9 cellular contexts compared by ENCODE assay signal in genomic region chr16:70684146-70685060, GRCh38. TPM values are rescaled to one million over a fixed set of nuclear protein-coding genes. Genes with fewer than 3 reads are reported as not detected.
DNase-seq lines count a peak whose midpoint lies in the region; ATAC-seq and TF ChIP-seq lines count a peak whose summit lies in the region.
"Had no signal": no experiment of that assay in that cellular context is flagged by ENCODE, and none has a peak within 500 bp of the region (broad histone marks: within the 10 kb centered on the region; RNA-seq: fewer than 3 reads in every experiment).

No MANE protein-coding gene starts in this region.

- ATAC-seq in CD8-positive, alpha-beta T cell, result no peak
- ATAC-seq in activated CD4-positive, CD25-positive, alpha-beta regulatory T cell treated with anti-CD3 and anti-CD28 coated beads, Interleukin-2, amount 50 U/mL, for 24 hours, result no peak
- ATAC-seq in HG02973 (IDR thresholded peaks at IDR 0.05; ENCODE audit: unreplicated experiment), result no peak

- H3K27ac ChIP-seq in CD8-positive, alpha-beta T cell (ENCODE audit: low read depth, low read length), result no peak overlapping the region
- peak overlapping the region; percentile 78 for H3K27ac ChIP-seq in WERI-Rb-1

- POLR2A ChIA-PET in CD8-positive, alpha-beta T cell (lab: Charles Lee), result interaction anchor here (1.0 kb wide), 1 partner anchor 54 kb away, joined by 3 read pairs; no protein-coding TSS in a partner anchor

- intact Hi-C loops in CD8-positive, alpha-beta T cell (cut with DNase I, micrococcal nuclease), result no loop called here

- no peak overlapping the region for H3K27ac Mint-ChIP-seq in CD8-positive, alpha-beta T cell
- H3K27ac Mint-ChIP-seq in glutamatergic neuron (ENCODE audit: unreplicated experiment) (no peak overlapping the region), progenitor cell of endocrine pancreas (no peak overlapping the region)

- H3K4me3 ChIP-seq in CD8-positive, alpha-beta T cell (ENCODE audit: low read depth, low read length), result no peak overlapping the region
- H3K4me3 ChIP-seq in WERI-Rb-1 (ENCODE audit: low read depth, low read length), result peak overlapping the region; percentile 80

- H3K27me3 ChIP-seq in CD8-positive, alpha-beta T cell (ENCODE audit: insufficient read depth, low read length), result no peaks in the 10 kb centered on the region
- no peaks in the 10 kb centered on the region for H3K27me3 ChIP-seq in WERI-Rb-1 (ENCODE audit: insufficient read depth, low read depth, severe bottlenecking)

- H3K27me3 Mint-ChIP-seq in CD8-positive, alpha-beta T cell (ENCODE audit: low read depth), result no peaks in the 10 kb centered on the region
- H3K27me3 Mint-ChIP-seq in glutamatergic neuron (ENCODE audit: unreplicated experiment), result peaks cover 10% of the 10 kb centered on the region
- no peaks in the 10 kb centered on the region for H3K27me3 Mint-ChIP-seq in progenitor cell of endocrine pancreas

- H3K4me1 ChIP-seq in CD8-positive, alpha-beta T cell (ENCODE audit: insufficient read depth, low read length), result peaks cover 20% of the 10 kb centered on the region

- TF ChIP-seq CTCF in CD8-positive, alpha-beta T cell (IDR thresholded peaks at IDR 0.05), result no peak
- TF ChIP-seq CTCF in WERI-Rb-1 (IDR thresholded peaks at IDR 0.05; ENCODE audit: low read depth, low read length) (no peak), glutamatergic neuron (IDR thresholded peaks at IDR 0.05; ENCODE audit: partially characterized antibody, unreplicated experiment) (no peak), progenitor cell of endocrine pancreas (IDR thresholded peaks at IDR 0.05; ENCODE audit: unreplicated experiment) (no peak)

- DNase-seq in CD8-positive, alpha-beta T cell, result peak in 1 of 7 experiments; percentile 13
- DNase-seq in WERI-Rb-1 (no peak), glutamatergic neuron (peak; percentile 17), progenitor cell of endocrine pancreas (ENCODE audit: low spot score, unreplicated experiment) (no peak), NCI-H345 treated with DMSO at 0.1 percent for 48 hours (lab: John Stamatoyannopoulos, UW; ENCODE audit: unreplicated experiment) (no peak), KG1 (lab: John Stamatoyannopoulos, UW) (no peak)
- DNase-seq: erythroblast had no signal

- no peaks in the 10 kb centered on the region for H3K9me3 Mint-ChIP-seq in CD8-positive, alpha-beta T cell
- H3K9me3 Mint-ChIP-seq in glutamatergic neuron (ENCODE audit: unreplicated experiment), result peaks cover 6% of the 10 kb centered on the region
- H3K9me3 Mint-ChIP-seq in progenitor cell of endocrine pancreas (ENCODE audit: low read depth), result no peaks in the 10 kb centered on the region

- CTCF ChIA-PET in CD8-positive, alpha-beta T cell (lab: Charles Lee), result interaction anchor here (7.4 kb wide), 1 partner anchor 85 kb away, joined by 59 read pairs; no protein-coding TSS in a partner anchor

- peak overlapping the region; percentile 76 for H3K4me3 Mint-ChIP-seq in CD8-positive, alpha-beta T cell
- peak overlapping the region; percentile 63 for H3K4me3 Mint-ChIP-seq in glutamatergic neuron (ENCODE audit: unreplicated experiment)
- H3K4me3 Mint-ChIP-seq in progenitor cell of endocrine pancreas (ENCODE audit: low read depth), result peak overlapping the region; percentile 79

- no peaks in the 10 kb centered on the region for H3K36me3 Mint-ChIP-seq in CD8-positive, alpha-beta T cell
- H3K36me3 Mint-ChIP-seq in glutamatergic neuron (ENCODE audit: unreplicated experiment) (no peaks in the 10 kb centered on the region), progenitor cell of endocrine pancreas (ENCODE audit: insufficient read depth) (no peaks in the 10 kb centered on the region)

- H3K9me3 ChIP-seq in CD8-positive, alpha-beta T cell (ENCODE audit: low read length), result no peaks in the 10 kb centered on the region
- no peaks in the 10 kb centered on the region for H3K9me3 ChIP-seq in WERI-Rb-1 (ENCODE audit: severe bottlenecking)

- H3K4me1 Mint-ChIP-seq in CD8-positive, alpha-beta T cell (ENCODE audit: low read depth), result peaks cover 10% of the 10 kb centered on the region
- H3K4me1 Mint-ChIP-seq in glutamatergic neuron (ENCODE audit: low read depth, unreplicated experiment) (peaks cover 14% of the 10 kb centered on the region), progenitor cell of endocrine pancreas (ENCODE audit: low read depth) (peaks cover 22% of the 10 kb centered on the region)

- no peaks in the 10 kb centered on the region for H3K36me3 ChIP-seq in CD8-positive, alpha-beta T cell (ENCODE audit: insufficient read depth, low read length)
- peaks cover 25% of the 10 kb centered on the region for H3K36me3 ChIP-seq in WERI-Rb-1

RNA-seq across cellular contexts. Expression of gene MTSS2, which starts 1.4 kb away (rescaled TPM):
- total RNA-seq in CD8-positive, alpha-beta T cell, result 10 to 100 TPM; 27.9 to 28.4 TPM
- 36.2 TPM for total RNA-seq in glutamatergic neuron (ENCODE audit: unreplicated experiment)
- 55.0 and 57.1 TPM in 2 replicates for total RNA-seq in progenitor cell of endocrine pancreas

RNA-seq across cellular contexts. Expression of gene IL34, which starts 38.0 kb away (rescaled TPM):
- under 1 TPM; 0.84 to 0.86 TPM for total RNA-seq in CD8-positive, alpha-beta T cell
- 0.42 TPM for total RNA-seq in glutamatergic neuron (ENCODE audit: unreplicated experiment)
- not detected in 2 replicates for total RNA-seq in progenitor cell of endocrine pancreas
